ENCODE assay signal across 8 cellular contexts in genomic region chr12:57088442-57089258, GRCh38. TPM values are rescaled to one million over a fixed set of nuclear protein-coding genes. Genes with fewer than 3 reads are reported as not detected.
DNase-seq lines count a peak whose midpoint lies in the region; ATAC-seq lines count a peak whose summit lies in the region.

NAB2 (plus strand) TSS chr12:57089114; CDS start chr12:57089272, 158 bp downstream.

- H3K4me1 Mint-ChIP-seq in activated T-helper 1 cell treated with anti-CD3 and anti-CD28 coated beads, Interleukin-12 subunit alpha, Interleukin-12 subunit beta, Interleukin-2, Interleukin-4 antibody, amounts not matched to agents 30 ng/mL and 10 ng/mL and 1 ng/mL, durations not matched to agents 14 hours and 24 hours and 36 hours (ENCODE audit: low read depth), result peaks cover 77% of the 10 kb centered on the region
- peaks cover 40 to 68% (median 58%) of the 10 kb centered on the region in 7 donors for H3K4me1 Mint-ChIP-seq in naive thymus-derived CD4-positive, alpha-beta T cell
- H3K4me1 Mint-ChIP-seq in stimulated activated effector memory CD8-positive, alpha-beta T cell treated with anti-CD3 and anti-CD28 coated beads, Interleukin-12 subunit alpha, Interleukin-12 subunit beta, amount 100 ng/mL, for 72 hours, result peaks cover 79% of the 10 kb centered on the region

- peaks cover 36% of the 10 kb centered on the region for H3K36me3 Mint-ChIP-seq in activated T-helper 1 cell treated with anti-CD3 and anti-CD28 coated beads, Interleukin-12 subunit alpha, Interleukin-12 subunit beta, Interleukin-2, Interleukin-4 antibody, amounts not matched to agents 30 ng/mL and 10 ng/mL and 1 ng/mL, durations not matched to agents 14 hours and 24 hours and 36 hours (ENCODE audit: low read depth)
- peaks cover 0 to 8% (median 0%) of the 10 kb centered on the region in 5 donors for H3K36me3 Mint-ChIP-seq in naive thymus-derived CD4-positive, alpha-beta T cell
- peaks cover 72% of the 10 kb centered on the region for H3K36me3 Mint-ChIP-seq in stimulated activated effector memory CD8-positive, alpha-beta T cell treated with anti-CD3 and anti-CD28 coated beads, Interleukin-12 subunit alpha, Interleukin-12 subunit beta, amount 100 ng/mL, for 72 hours

- H3K4me3 Mint-ChIP-seq in activated T-helper 1 cell treated with anti-CD3 and anti-CD28 coated beads, Interleukin-12 subunit alpha, Interleukin-12 subunit beta, Interleukin-2, Interleukin-4 antibody, amounts not matched to agents 30 ng/mL and 10 ng/mL and 1 ng/mL, durations not matched to agents 14 hours and 24 hours and 36 hours, result peak within 1 kb of the TSS; percentile 97
- H3K4me3 Mint-ChIP-seq in naive thymus-derived CD4-positive, alpha-beta T cell, result peak within 1 kb of the TSS; percentile 94 to 98 (median 96)
- peak within 1 kb of the TSS; percentile 98 for H3K4me3 Mint-ChIP-seq in stimulated activated effector memory CD8-positive, alpha-beta T cell treated with anti-CD3 and anti-CD28 coated beads, Interleukin-12 subunit alpha, Interleukin-12 subunit beta, amount 100 ng/mL, for 72 hours

- peak; percentile 36 for DNase-seq in DMS79 treated with DMSO at 0.1 percent for 48 hours (lab: John Stamatoyannopoulos, UW)
- peak; percentile 94 for DNase-seq in RPMI7951 (ENCODE audit: low read depth)
- peak; percentile 88 for DNase-seq in activated T-helper 1 cell treated with anti-CD3 and anti-CD28 coated beads, Interleukin-12 subunit alpha, Interleukin-12 subunit beta, Interleukin-2, Interleukin-4 antibody, amounts not matched to agents 30 ng/mL and 10 ng/mL and 1 ng/mL, durations not matched to agents 14 hours and 24 hours and 36 hours (ENCODE audit: low spot score)
- DNase-seq in fibroblast of gingiva (ENCODE audit: low read depth), result peak; percentile 99
- DNase-seq in naive thymus-derived CD4-positive, alpha-beta T cell, result peak; percentile 79 to 91 (median 88)
- DNase-seq in stimulated activated effector memory CD8-positive, alpha-beta T cell treated with anti-CD3 and anti-CD28 coated beads, Interleukin-12 subunit alpha, Interleukin-12 subunit beta, amount 100 ng/mL, for 72 hours (ENCODE audit: low spot score in 2 of 2), result peak; percentile 76 to 93

- peaks cover 27% of the 10 kb centered on the region for H3K36me3 ChIP-seq in KOPT-K1 (ENCODE audit: insufficient read depth, low read length)
- H3K36me3 ChIP-seq in naive thymus-derived CD4-positive, alpha-beta T cell (ENCODE audit: control insufficient read depth in 2 of 3, insufficient read depth in 3 of 3, low read length in 3 of 3), result peaks cover 0 to 30% (median 7%) of the 10 kb centered on the region in 3 experiments

- intact Hi-C loops in activated T-helper 1 cell treated with anti-CD3 and anti-CD28 coated beads, Interleukin-12 subunit alpha, Interleukin-12 subunit beta, Interleukin-2, Interleukin-4 antibody, amounts not matched to agents 30 ng/mL and 10 ng/mL and 1 ng/mL, durations not matched to agents 14 hours and 24 hours and 36 hours (cut with micrococcal nuclease), result loop anchor here (1.0 to 10.0 kb wide), 6 partner anchors 19 to 856 kb away; partner anchors contain the start of genes ATP23, IL23A, PAN2 and SHMT2
- intact Hi-C loops in naive thymus-derived CD4-positive, alpha-beta T cell (cut with micrococcal nuclease), result loop anchor here (1.0 to 5.0 kb wide), 18 partner anchors 10 to 1271 kb away; partner anchors contain the start of genes ARHGAP9 (in 2 of the 2), DDIT3 (in 2 of the 2), NACA (in 2 of the 2) and NEMP1 (in 2 of the 2)

- no peaks in the 10 kb centered on the region for H3K9me3 Mint-ChIP-seq in activated T-helper 1 cell treated with anti-CD3 and anti-CD28 coated beads, Interleukin-12 subunit alpha, Interleukin-12 subunit beta, Interleukin-2, Interleukin-4 antibody, amounts not matched to agents 30 ng/mL and 10 ng/mL and 1 ng/mL, durations not matched to agents 14 hours and 24 hours and 36 hours
- peaks cover 0 to 2% (median 0%) of the 10 kb centered on the region in 11 donors for H3K9me3 Mint-ChIP-seq in naive thymus-derived CD4-positive, alpha-beta T cell
- H3K9me3 Mint-ChIP-seq in stimulated activated effector memory CD8-positive, alpha-beta T cell treated with anti-CD3 and anti-CD28 coated beads, Interleukin-12 subunit alpha, Interleukin-12 subunit beta, amount 100 ng/mL, for 72 hours, result no peaks in the 10 kb centered on the region

- H3K4me1 ChIP-seq in naive thymus-derived CD4-positive, alpha-beta T cell (ENCODE audit: control insufficient read depth in 2 of 2, insufficient read depth in 2 of 2, low read length in 2 of 2), result peaks cover 23 to 46% of the 10 kb centered on the region in 2 donors

- no peaks in the 10 kb centered on the region for H3K27me3 ChIP-seq in naive thymus-derived CD4-positive, alpha-beta T cell (ENCODE audit: control insufficient read depth in 2 of 2, insufficient read depth in 2 of 2, low read length in 2 of 2)

- H3K4me3 ChIP-seq in naive thymus-derived CD4-positive, alpha-beta T cell (ENCODE audit: low read length), result peak within 1 kb of the TSS; percentile 94

- peak; percentile 59 for ATAC-seq in GM21786 (IDR thresholded peaks at IDR 0.05; ENCODE audit: unreplicated experiment)
- ATAC-seq in naive thymus-derived CD4-positive, alpha-beta T cell, result peak; percentile 84
- ATAC-seq in stimulated activated effector memory CD8-positive, alpha-beta T cell treated with anti-CD3 and anti-CD28 coated beads, Interleukin-12 subunit alpha, Interleukin-12 subunit beta, amount 100 ng/mL, for 72 hours, result peak; percentile 66

- H3K27ac Mint-ChIP-seq in activated T-helper 1 cell treated with anti-CD3 and anti-CD28 coated beads, Interleukin-12 subunit alpha, Interleukin-12 subunit beta, Interleukin-2, Interleukin-4 antibody, amounts not matched to agents 30 ng/mL and 10 ng/mL and 1 ng/mL, durations not matched to agents 14 hours and 24 hours and 36 hours, result peak within 1 kb of the TSS; percentile 98
- H3K27ac Mint-ChIP-seq in naive thymus-derived CD4-positive, alpha-beta T cell, result peak within 1 kb of the TSS; percentile 94 to 99 (median 97)
- peak within 1 kb of the TSS; percentile 93 for H3K27ac Mint-ChIP-seq in stimulated activated effector memory CD8-positive, alpha-beta T cell treated with anti-CD3 and anti-CD28 coated beads, Interleukin-12 subunit alpha, Interleukin-12 subunit beta, amount 100 ng/mL, for 72 hours

- no peaks in the 10 kb centered on the region for H3K27me3 Mint-ChIP-seq in activated T-helper 1 cell treated with anti-CD3 and anti-CD28 coated beads, Interleukin-12 subunit alpha, Interleukin-12 subunit beta, Interleukin-2, Interleukin-4 antibody, amounts not matched to agents 30 ng/mL and 10 ng/mL and 1 ng/mL, durations not matched to agents 14 hours and 24 hours and 36 hours (ENCODE audit: insufficient read depth)
- no peaks in the 10 kb centered on the region for H3K27me3 Mint-ChIP-seq in naive thymus-derived CD4-positive, alpha-beta T cell

- no peaks in the 10 kb centered on the region for H3K9me3 ChIP-seq in KOPT-K1 (ENCODE audit: insufficient read depth, low read length, poor library complexity, severe bottlenecking)
- no peaks in the 10 kb centered on the region for H3K9me3 ChIP-seq in naive thymus-derived CD4-positive, alpha-beta T cell (ENCODE audit: control insufficient read depth in 2 of 3, low read length in 3 of 3)

- peak within 1 kb of the TSS; percentile 92 for H3K27ac ChIP-seq in KOPT-K1 (ENCODE audit: low read depth, low read length, poor library complexity, severe bottlenecking)
- H3K27ac ChIP-seq in naive thymus-derived CD4-positive, alpha-beta T cell (ENCODE audit: low read depth, low read length), result peak within 1 kb of the TSS; percentile 100

- POLR2A ChIA-PET in naive thymus-derived CD4-positive, alpha-beta T cell (lab: Charles Lee), result interaction anchor here (0.5 to 17.0 kb wide), 11 partner anchors 9 to 899 kb away, joined by 3 to 401 read pairs (median 3); partner anchors contain the start of genes NEMP1 and STAT6

- CTCF ChIA-PET in naive thymus-derived CD4-positive, alpha-beta T cell (lab: Charles Lee), result interaction anchor here (0.5 to 8.5 kb wide), 5 partner anchors 17 to 335 kb away, joined by 3 to 77 read pairs (median 6); partner anchors contain the start of gene STAT6

RNA-seq across cellular contexts. Expression of gene NAB2, which starts in this region (rescaled TPM):
- total RNA-seq in RPMI7951 (2014; rRNA removed; shearing (Covaris generic)), result 10.9 and 17.6 TPM in 2 replicates
- total RNA-seq in activated T-helper 1 cell treated with anti-CD3 and anti-CD28 coated beads, Interleukin-12 subunit alpha, Interleukin-12 subunit beta, Interleukin-2, Interleukin-4 antibody, amounts not matched to agents 30 ng/mL and 10 ng/mL and 1 ng/mL, durations not matched to agents 14 hours and 24 hours and 36 hours, result 73.6 and 80.3 TPM in 2 replicates
- total RNA-seq in naive thymus-derived CD4-positive, alpha-beta T cell, result 10 to 100 TPM in 3 of 5 experiments, 1 to 10 TPM in 2; 5.7 to 22.4 (median 15.5) TPM
- 1 to 10 TPM in 1 of 2 donors, under 1 TPM in 1; 0.46 to 2.8 TPM for polyA plus RNA-seq in naive thymus-derived CD4-positive, alpha-beta T cell

Comparison
In these comparisons a context has a peak if more than half of its experiments do, and no peak if none do; other contexts are left out.
1. Peak in every context shown above with its lines: DNase-seq, ATAC-seq, H3K4me3 ChIP-seq and H3K27ac ChIP-seq.
2. DNase-seq: peak in every context shown above with its lines; median percentile 99 in fibroblast of gingiva; 94 in RPMI7951; 88 in activated T-helper 1 cell treated with anti-CD3 and anti-CD28 coated beads, Interleukin-12 subunit alpha, Interleukin-12 subunit beta, Interleukin-2, Interleukin-4 antibody, amounts not matched to agents 30 ng/mL and 10 ng/mL and 1 ng/mL, durations not matched to agents 14 hours and 24 hours and 36 hours; 88 in naive thymus-derived CD4-positive, alpha-beta T cell; 84 in stimulated activated effector memory CD8-positive, alpha-beta T cell treated with anti-CD3 and anti-CD28 coated beads, Interleukin-12 subunit alpha, Interleukin-12 subunit beta, amount 100 ng/mL, for 72 hours; 36 in DMS79 treated with DMSO at 0.1 percent for 48 hours.